Comparison of ENCODE assay signal across 20 cellular contexts in genomic region chr12:19052689-19053088, GRCh38.
"Had no signal": no experiment of that assay in that cellular context is flagged by ENCODE, and none has a peak within 500 bp of the region (broad histone marks: within the 10 kb centered on the region; RNA-seq: fewer than 3 reads in every experiment).

No MANE protein-coding gene starts in this region.

- H3K9me3 ChIP-seq: esophagus muscularis mucosa, gastroesophageal sphincter, suprapubic skin, thyroid gland had no signal

- H3K27ac ChIP-seq: coronary artery, epithelial cell of prostate, esophagus muscularis mucosa, gastroesophageal sphincter, suprapubic skin, thyroid gland had no signal

- ATAC-seq: gastroesophageal sphincter; left ventricle myocardium superior; right cardiac atrium; stimulated activated naive CD8-positive, alpha-beta T cell treated with anti-CD3 and anti-CD28 coated beads, Interleukin-15, Interleukin-2, amounts not matched to agents 100 U/mL and 50 U/mL, for 24 hours had no signal

- H3K36me3 Mint-ChIP-seq: immature natural killer cell had no signal

- DNase-seq: effector CD4-positive, alpha-beta T cell; glutamatergic neuron; immature natural killer cell; left ventricle myocardium superior; mesenchymal stem cell; midbrain; nephron progenitor cell; right cardiac atrium; stimulated activated CD4-positive, alpha-beta T cell treated with anti-CD3 and anti-CD28 coated beads, Interleukin-2, amount 100 ng/mL, for 48 hours; stimulated activated naive CD8-positive, alpha-beta T cell treated with anti-CD3 and anti-CD28 coated beads, Interleukin-15, Interleukin-2, amounts not matched to agents 100 U/mL and 50 U/mL, for 24 hours; thyroid gland had no signal

- H3K27me3 Mint-ChIP-seq: progenitor cell of endocrine pancreas had no signal

- H3K27ac Mint-ChIP-seq: immature natural killer cell, nephron progenitor cell, progenitor cell of endocrine pancreas, type B pancreatic cell had no signal

- H3K4me3 Mint-ChIP-seq: immature natural killer cell, nephron progenitor cell, type B pancreatic cell had no signal

- H3K4me1 Mint-ChIP-seq: nephron progenitor cell had no signal

- H3K27me3 ChIP-seq: esophagus muscularis mucosa, gastroesophageal sphincter, suprapubic skin, thyroid gland had no signal

- H3K36me3 ChIP-seq: esophagus muscularis mucosa, gastroesophageal sphincter, suprapubic skin, thyroid gland had no signal

- H3K4me3 ChIP-seq: coronary artery, esophagus muscularis mucosa, gastroesophageal sphincter, lung, smooth muscle cell, suprapubic skin, thyroid gland had no signal

- H3K4me2 ChIP-seq: smooth muscle cell had no signal
